Comparison of ENCODE assay signal across 8 cellular contexts in the genomic region with DNA sequence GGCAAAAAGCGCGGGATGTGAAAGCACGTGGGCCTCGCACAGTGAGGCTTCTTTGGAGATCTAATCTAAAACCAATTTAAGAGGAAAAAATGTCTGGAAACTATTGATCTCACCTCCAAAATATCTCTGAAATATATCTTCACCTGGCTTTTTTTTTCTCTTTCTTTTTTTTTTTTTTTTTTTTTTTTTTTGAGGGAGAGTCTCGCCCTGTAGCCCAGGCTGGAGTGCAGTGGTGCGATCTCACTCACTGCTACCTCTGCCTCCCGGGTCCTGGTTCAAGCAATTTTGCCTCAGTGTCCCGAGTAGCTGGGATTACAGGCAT. TPM values are rescaled to one million over a fixed set of nuclear protein-coding genes. Genes with fewer than 3 reads are reported as not detected.
DNase-seq lines count a peak whose midpoint lies in the region; ATAC-seq, FAIRE-seq and TF ChIP-seq lines count a peak whose summit lies in the region.

No MANE protein-coding gene starts in this region.

- H3K4me3 ChIP-seq in CD4-positive, CD25-positive, alpha-beta regulatory T cell (ENCODE audit: low read depth, low read length): peak overlapping the region; percentile 26
- peak overlapping the region; percentile 85 for H3K4me3 ChIP-seq in Loucy (ENCODE audit: low read length, poor library complexity, severe bottlenecking)
- peak overlapping the region in 45 of 59 donors; percentile 36 to 81 (median 69) for H3K4me3 ChIP-seq in dorsolateral prefrontal cortex
- H3K4me3 ChIP-seq in pancreas: peak overlapping the region in 3 of 4 donors; percentile 50 to 60 (median 54)

- H3K9me3 Mint-ChIP-seq in CD4-positive, CD25-positive, alpha-beta regulatory T cell: no peaks in the 10 kb centered on the region

- H3K9me3 ChIP-seq in CD4-positive, CD25-positive, alpha-beta regulatory T cell (ENCODE audit: control insufficient read depth in 2 of 2, low read length in 2 of 2): no peaks in the 10 kb centered on the region
- H3K9me3 ChIP-seq in Loucy (ENCODE audit: insufficient read depth, low read depth, low read length) (no peaks in the 10 kb centered on the region), pancreas (no peaks in the 10 kb centered on the region)

- no peak for TF ChIP-seq CTCF in Loucy (conservative IDR thresholded peaks at IDR 0.05; ENCODE audit: low read length)
- TF ChIP-seq CTCF in dorsolateral prefrontal cortex (IDR thresholded peaks at IDR 0.05 in 54 of 56, conservative IDR thresholded peaks at IDR 0.05 in 2 of 56; ENCODE audit: low read depth in 1 of 56, partially characterized antibody in 56 of 56): no peak
- no peak for TF ChIP-seq CTCF in pancreas (IDR thresholded peaks at IDR 0.05)

- peaks cover 4% of the 10 kb centered on the region for H3K4me1 ChIP-seq in CD4-positive, CD25-positive, alpha-beta regulatory T cell (ENCODE audit: control insufficient read depth, insufficient read depth, low read length, poor library complexity, severe bottlenecking)
- no peaks in the 10 kb centered on the region for H3K4me1 ChIP-seq in Loucy (ENCODE audit: insufficient read depth, low read length, poor library complexity, severe bottlenecking)
- H3K4me1 ChIP-seq in pancreas: peaks cover 0 to 5% (median 3%) of the 10 kb centered on the region in 3 donors

- 42 to 62% methylated on average over 8 of the region's 8 CpGs for WGBS in pancreas, 2 donors

- peak overlapping the region; percentile 60; the same call in 1 of the 2 replicates for H2AFZ ChIP-seq in Loucy (ENCODE audit: low read length)

- no peaks in the 10 kb centered on the region for H4K20me1 ChIP-seq in Loucy (ENCODE audit: insufficient read depth, low read length, poor library complexity, severe bottlenecking)

- DNase-seq in CD4-positive, CD25-positive, alpha-beta regulatory T cell: no peak
- DNase-seq in dorsolateral prefrontal cortex: no peak
- no peak for DNase-seq in pancreas
- no peak for DNase-seq in stimulated activated CD4-positive, alpha-beta T cell treated with anti-CD3 and anti-CD28 coated beads, Interleukin-2, amount 100 ng/mL, for 24 hours

- FAIRE-seq in pancreas (lab: Jason Lieb, UNC): peak; percentile 17

- H3K36me3 ChIP-seq in CD4-positive, CD25-positive, alpha-beta regulatory T cell (ENCODE audit: control insufficient read depth, insufficient read depth, low read length): no peaks in the 10 kb centered on the region
- H3K36me3 ChIP-seq in Loucy (ENCODE audit: insufficient read depth, low read length) (no peaks in the 10 kb centered on the region), pancreas (no peaks in the 10 kb centered on the region)

- peak overlapping the region; percentile 83 to 98 (median 86) for H3K4me3 Mint-ChIP-seq in CD4-positive, CD25-positive, alpha-beta regulatory T cell

- peak overlapping the region; percentile 84 for H3K27ac ChIP-seq in CD4-positive, CD25-positive, alpha-beta regulatory T cell (ENCODE audit: insufficient read depth, low read length, poor library complexity, severe bottlenecking)
- peak overlapping the region in 43 of 59 donors; percentile 18 to 97 (median 91) for H3K27ac ChIP-seq in dorsolateral prefrontal cortex
- H3K27ac ChIP-seq in pancreas: peak overlapping the region in 2 of 4 donors; percentile 91 to 92

- H3K4me1 Mint-ChIP-seq in CD4-positive, CD25-positive, alpha-beta regulatory T cell: peaks cover 5 to 21% (median 16%) of the 10 kb centered on the region in 4 donors

- H3K27me3 Mint-ChIP-seq in CD4-positive, CD25-positive, alpha-beta regulatory T cell: peaks cover 5% of the 10 kb centered on the region

- ATAC-seq in CD4-positive, CD25-positive, alpha-beta regulatory T cell (ENCODE audit: low read depth in 2 of 2): no peak
- ATAC-seq in pancreas (no peak), GM18907 (IDR thresholded peaks at IDR 0.05; ENCODE audit: unreplicated experiment) (no peak), HG02870 (IDR thresholded peaks at IDR 0.05; ENCODE audit: unreplicated experiment) (no peak), GM19324 (IDR thresholded peaks at IDR 0.05; ENCODE audit: low FRiP score, unreplicated experiment) (no peak)

- no peaks in the 10 kb centered on the region for H3F3A ChIP-seq in Loucy (ENCODE audit: low read depth)

- H3K79me2 ChIP-seq in Loucy (ENCODE audit: insufficient read depth, low read length): 0 out of 2 replicates have a peak, but pooled peaks cover 9% of the 10 kb centered on the region

- H3K4me2 ChIP-seq in Loucy (ENCODE audit: low read depth, low read length, poor library complexity, severe bottlenecking): peak overlapping the region; percentile 24

- peak overlapping the region; percentile 90 to 95 (median 95) for H3K27ac Mint-ChIP-seq in CD4-positive, CD25-positive, alpha-beta regulatory T cell

- H3K9ac ChIP-seq in Loucy (ENCODE audit: low read depth, low read length, poor library complexity, severe bottlenecking): peak overlapping the region; percentile 81

- H3K36me3 Mint-ChIP-seq in CD4-positive, CD25-positive, alpha-beta regulatory T cell: no peaks in the 10 kb centered on the region

- H3K9me2 ChIP-seq in Loucy (replicated peaks; ENCODE audit: low read depth, low read length): no peaks in the 10 kb centered on the region

- no peaks in the 10 kb centered on the region for H3K27me3 ChIP-seq in CD4-positive, CD25-positive, alpha-beta regulatory T cell (ENCODE audit: control insufficient read depth, insufficient read depth, low read length)
- H3K27me3 ChIP-seq in Loucy (ENCODE audit: insufficient read depth, low read length, poor library complexity, severe bottlenecking): no peaks in the 10 kb centered on the region
- H3K27me3 ChIP-seq in dorsolateral prefrontal cortex: peaks cover 0 to 38% (median 6%) of the 10 kb centered on the region in 45 donors
- H3K27me3 ChIP-seq in pancreas: peaks cover 0 to 2% (median 0%) of the 10 kb centered on the region in 4 donors

- intact Hi-C loops in dorsolateral prefrontal cortex (cut with DNase I) (no loop called here), pancreas (cut with DNase I) (no loop called here)

RNA-seq across cellular contexts. Expression of gene ZMAT1, which starts 0.4 kb away (rescaled TPM):
- total RNA-seq in CD4-positive, CD25-positive, alpha-beta regulatory T cell: 14.8 TPM
- 1 to 10 TPM; 1.0 to 2.3 (median 2.0) TPM for polyA plus RNA-seq in CD4-positive, CD25-positive, alpha-beta regulatory T cell
- total RNA-seq in dorsolateral prefrontal cortex (10 to 100 TPM; 10.1 to 43.1 (median 24.7) TPM), pancreas (1 to 10 TPM; 2.8 to 6.6 (median 4.9) TPM)
- 10 to 100 TPM; 11.7 to 26.7 TPM for polyA plus RNA-seq in pancreas

Comparison
In these comparisons a context has a peak if more than half of its experiments do, and no peak if none do; other contexts are left out.
1. H3K4me3 ChIP-seq: peak in every context shown above with its lines; median percentile 85 in Loucy; 69 in dorsolateral prefrontal cortex; 54 in pancreas; 26 in CD4-positive, CD25-positive, alpha-beta regulatory T cell.